Comparison of ENCODE assay signal across 9 cellular contexts in genomic region chr7:108135446-108136190, GRCh38. TPM values are rescaled to one million over a fixed set of nuclear protein-coding genes. Genes with fewer than 3 reads are reported as not detected.
DNase-seq lines count a peak whose midpoint lies in the region; ATAC-seq, FAIRE-seq and TF ChIP-seq lines count a peak whose summit lies in the region.
"Had no signal": no experiment of that assay in that cellular context is flagged by ENCODE, and none has a peak within 500 bp of the region (broad histone marks: within the 10 kb centered on the region; RNA-seq: fewer than 3 reads in every experiment).

No MANE protein-coding gene starts in this region.

- BruUV-seq in PC-9 (replicated peaks; lab: Mats Ljungman, UMichigan) = no TSS peak

- peaks cover 3% of the 10 kb centered on the region for H3K36me3 Mint-ChIP-seq in T-helper 2 cell treated with Interferon-gamma antibody and Interleukin-4, amounts not matched to agents 5 μg/mL and 100 μg/mL, for 36 hours (ENCODE audit: low read depth)

- peak overlapping the region; percentile 64 for H3K27ac Mint-ChIP-seq in T-helper 2 cell treated with Interferon-gamma antibody and Interleukin-4, amounts not matched to agents 5 μg/mL and 100 μg/mL, for 36 hours

- H3K36me3 ChIP-seq in PC-9 (ENCODE audit: low read depth) = no peaks in the 10 kb centered on the region

- H3K4me1 ChIP-seq in PC-9 (replicated peaks; ENCODE audit: insufficient read depth) = no peaks in the 10 kb centered on the region

- peaks cover 21% of the 10 kb centered on the region for H3K4me1 Mint-ChIP-seq in T-helper 2 cell treated with Interferon-gamma antibody and Interleukin-4, amounts not matched to agents 5 μg/mL and 100 μg/mL, for 36 hours (ENCODE audit: low read depth)

- no peak for FAIRE-seq in urothelium cell line (lab: Jason Lieb, UNC)

- no peaks in the 10 kb centered on the region for H3K27me3 ChIP-seq in PC-9 (ENCODE audit: insufficient read depth, low read depth)

- peak; percentile 93 for ATAC-seq in HG03060 (IDR thresholded peaks at IDR 0.05; ENCODE audit: low read depth, unreplicated experiment)

- H3F3A ChIP-seq in PC-9 (ENCODE audit: insufficient read depth, low read depth) = no peaks in the 10 kb centered on the region

- peaks cover 35% of the 10 kb centered on the region for H3K27me3 Mint-ChIP-seq in T-helper 2 cell treated with Interferon-gamma antibody and Interleukin-4, amounts not matched to agents 5 μg/mL and 100 μg/mL, for 36 hours (ENCODE audit: low read depth)

- H3K27ac ChIP-seq in PC-9 = no peak overlapping the region

- POLR2A ChIA-PET in PC-9 (lab: Charles Lee; ENCODE audit: unreplicated experiment) = no interaction called here

- H3K4me3 ChIP-seq in PC-9 = no peak overlapping the region

- H3K9me3 Mint-ChIP-seq in T-helper 2 cell treated with Interferon-gamma antibody and Interleukin-4, amounts not matched to agents 5 μg/mL and 100 μg/mL, for 36 hours = no peaks in the 10 kb centered on the region

- no peaks in the 10 kb centered on the region; the same call in 1 of the 2 replicates for H3K9me2 ChIP-seq in PC-9 (ENCODE audit: insufficient read depth)

- no peaks in the 10 kb centered on the region for H3K79me2 ChIP-seq in PC-9 (ENCODE audit: low read depth)

- H4K20me1 ChIP-seq in PC-9 (ENCODE audit: insufficient read depth) = no peaks in the 10 kb centered on the region

- TF ChIP-seq CTCF in PC-9 (conservative IDR thresholded peaks at IDR 0.05) = no peak

- peak overlapping the region; percentile 26 for H3K4me3 Mint-ChIP-seq in T-helper 2 cell treated with Interferon-gamma antibody and Interleukin-4, amounts not matched to agents 5 μg/mL and 100 μg/mL, for 36 hours

- CTCF ChIA-PET in PC-9 (lab: Charles Lee) = interaction anchor here (0.7 kb wide), 1 partner anchor 334 kb away, joined by 3 read pairs; no protein-coding TSS in a partner anchor

- no peaks in the 10 kb centered on the region for H3K9me3 ChIP-seq in PC-9 (ENCODE audit: insufficient read depth, low read depth)

- no peak overlapping the region for H3K4me2 ChIP-seq in PC-9

- no peak overlapping the region for H2AFZ ChIP-seq in PC-9

- intact Hi-C loops in PC-9 (cut with micrococcal nuclease; ENCODE audit: unreplicated experiment) = no loop called here

- DNase-seq in stimulated activated CD4-positive, alpha-beta T cell treated with anti-CD3 and anti-CD28 coated beads, Interleukin-15, amount 100 ng/mL, for 48 hours (ENCODE audit: low read depth in 2 of 2) = peak; percentile 22 to 35
- DNase-seq in stimulated activated CD4-positive, alpha-beta T cell treated with anti-CD3 and anti-CD28 coated beads, Interleukin-12 subunit alpha, Interleukin-12 subunit beta, amount 100 ng/mL, for 4 hours = no peak
- peak; percentile 63 for DNase-seq in T-helper 2 cell treated with Interferon-gamma antibody and Interleukin-4, amounts not matched to agents 5 μg/mL and 100 μg/mL, for 36 hours (ENCODE audit: low spot score)
- DNase-seq in iPS-NIHi7 (ENCODE audit: extremely low spot score) (no peak), urothelium cell line (ENCODE audit: low spot score) (no peak), NCI-H1436 treated with DMSO at 0.1 percent for 48 hours (lab: John Stamatoyannopoulos, UW) (no peak), PC-9 (no peak)

RNA-seq across cellular contexts. Expression of gene LAMB4, which starts 5.5 kb away (rescaled TPM):
- total RNA-seq in PC-9 (2021) = 0.15 and 0.83 TPM in 2 replicates
- total RNA-seq: Daoy had no signal

Comparison
In these comparisons a context has a peak if more than half of its experiments do, and no peak if none do; other contexts are left out.
1. DNase-seq: peak in stimulated activated CD4-positive, alpha-beta T cell treated with anti-CD3 and anti-CD28 coated beads, Interleukin-15, amount 100 ng/mL, for 48 hours (2 of 2) and T-helper 2 cell treated with Interferon-gamma antibody and Interleukin-4, amounts not matched to agents 5 μg/mL and 100 μg/mL, for 36 hours (single experiment); none in stimulated activated CD4-positive, alpha-beta T cell treated with anti-CD3 and anti-CD28 coated beads, Interleukin-12 subunit alpha, Interleukin-12 subunit beta, amount 100 ng/mL, for 4 hours (single experiment), iPS-NIHi7 (single experiment), urothelium cell line (single experiment), NCI-H1436 treated with DMSO at 0.1 percent for 48 hours (single experiment) and PC-9 (0 of 2).